In the genomic region with DNA sequence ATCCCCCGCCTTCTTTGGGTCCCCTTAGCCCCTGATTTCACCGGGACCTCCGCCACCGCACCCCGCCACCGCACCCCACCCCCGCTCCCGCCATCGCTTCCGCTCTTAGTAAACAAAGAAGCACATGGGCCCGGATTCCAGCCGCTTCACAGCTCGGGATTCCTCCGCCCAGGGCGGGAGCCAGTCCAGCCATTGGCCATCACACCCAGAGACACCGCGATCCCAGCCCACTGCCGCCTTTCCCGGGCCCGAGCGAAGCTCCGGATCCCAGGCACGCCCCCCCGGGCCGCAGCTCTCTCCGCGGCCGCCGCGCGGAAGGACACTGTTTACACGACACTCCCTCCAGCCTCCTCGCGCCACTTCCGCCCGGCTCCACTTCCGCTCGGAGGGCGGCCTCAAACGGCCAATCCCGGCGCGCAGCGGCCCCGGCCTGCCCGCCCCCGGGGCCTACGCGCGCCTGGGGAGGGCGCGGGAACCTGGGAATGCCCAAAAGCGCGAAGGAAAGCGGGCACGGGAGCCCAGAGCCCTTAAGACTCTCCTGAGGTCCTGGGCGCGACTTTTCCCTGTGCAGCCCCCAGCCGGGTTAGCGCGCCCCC, we compare ENCODE assay signal across 8 cellular contexts. TPM values are rescaled to one million over a fixed set of nuclear protein-coding genes. Genes with fewer than 3 reads are reported as not detected.
DNase-seq lines count a peak whose midpoint lies in the region; ATAC-seq and TF ChIP-seq lines count a peak whose summit lies in the region.

No MANE protein-coding gene starts in this region.

- TF ChIP-seq CTCF in brain (conservative IDR thresholded peaks at IDR 0.05): no peak
- no peak for TF ChIP-seq CTCF in sigmoid colon (IDR thresholded peaks at IDR 0.05)

- peaks cover 31 to 71% (median 43%) of the 10 kb centered on the region in 4 donors for H3K36me3 ChIP-seq in sigmoid colon

- H3K4me1 Mint-ChIP-seq in brain: peaks cover 40% of the 10 kb centered on the region

- 0 to 1% methylated on average over 61 of the region's 61 CpGs for WGBS in sigmoid colon, 2 donors

- H3K27ac ChIP-seq in sigmoid colon: peak overlapping the region; percentile 95 to 99 (median 97)

- H3K9me3 Mint-ChIP-seq in brain: peaks cover 0 to 2% (median 0%) of the 10 kb centered on the region in 5 experiments

- peak overlapping the region; percentile 91 for H3K4me3 ChIP-seq in iPS-11a (ENCODE audit: low read depth, low read length)
- peak overlapping the region; percentile 66 to 89 (median 82) for H3K4me3 ChIP-seq in sigmoid colon

- peak; percentile 67 for ATAC-seq in HG03045 (IDR thresholded peaks at IDR 0.05; ENCODE audit: unreplicated experiment)

- DNase-seq in SIG-M5 treated with dmso at 0.1 percent for 504 hours (lab: John Stamatoyannopoulos, UW; ENCODE audit: unreplicated experiment) (peak; percentile 88), SIG-M5 (lab: John Stamatoyannopoulos, UW) (no peak), NCI-H2081 treated with DMSO at 0.1 percent for 48 hours (lab: John Stamatoyannopoulos, UW) (peak; percentile 91), UCSD-AML1 (lab: John Stamatoyannopoulos, UW; ENCODE audit: unreplicated experiment) (peak; percentile 87), sigmoid colon (peak; percentile 97)

- H3K27ac Mint-ChIP-seq in brain: peak overlapping the region; percentile 79 to 99 (median 96)

- H3K9me3 ChIP-seq in sigmoid colon: no peaks in the 10 kb centered on the region

- no peaks in the 10 kb centered on the region for H3K27me3 ChIP-seq in sigmoid colon

- peak in 1 of 4 donors; percentile 62 for TF ChIP-seq EP300 in sigmoid colon (IDR thresholded peaks at IDR 0.05)

- H3K27me3 Mint-ChIP-seq in brain: peaks cover 14% of the 10 kb centered on the region

- peaks cover 64% of the 10 kb centered on the region for H3K36me3 Mint-ChIP-seq in brain

- intact Hi-C loops in sigmoid colon (cut with DNase I): loop anchor here (1.0 to 2.0 kb wide), 4 partner anchors 12 to 51 kb away; a partner anchor contains a TSS

- peak overlapping the region; percentile 92 to 98 (median 95) for H3K4me3 Mint-ChIP-seq in brain

- peaks cover 0 to 41% (median 25%) of the 10 kb centered on the region in 4 donors for H3K4me1 ChIP-seq in sigmoid colon

- TF ChIP-seq POLR2A in sigmoid colon (IDR thresholded peaks at IDR 0.05): no peak

RNA-seq across cellular contexts. Expression of a gene that starts 0.7 kb away (rescaled TPM):
- polyA plus RNA-seq in brain (ENCODE audit: insufficient read depth, low read depth, low replicate concordance) (233 TPM), sigmoid colon (10 to 100 TPM; 29.6 to 99.3 (median 32.4) TPM)
- 10 to 100 TPM; 30.7 to 43.6 (median 37.4) TPM for total RNA-seq in sigmoid colon

RNA-seq across cellular contexts. Expression of a gene that starts 0.9 kb away (rescaled TPM):
- polyA plus RNA-seq in brain (ENCODE audit: insufficient read depth, low read depth, low replicate concordance) (27.2 TPM), sigmoid colon (10 to 100 TPM; 14.6 to 17.3 (median 16.2) TPM)
- 10 to 100 TPM; 18.1 to 26.6 (median 20.8) TPM for total RNA-seq in sigmoid colon

RNA-seq across cellular contexts. Expression of a gene that starts 11.7 kb away (rescaled TPM):
- polyA plus RNA-seq in brain (ENCODE audit: insufficient read depth, low read depth, low replicate concordance) (247 TPM), sigmoid colon (10 to 100 TPM; 80.2 to 91.3 (median 87.1) TPM)
- 10 to 100 TPM; 58.4 to 87.4 (median 68.4) TPM for total RNA-seq in sigmoid colon

RNA-seq across cellular contexts. Expression of a gene that starts 18.6 kb away (rescaled TPM):
- polyA plus RNA-seq in brain (ENCODE audit: insufficient read depth, low read depth, low replicate concordance) (124 TPM), sigmoid colon (10 to 100 TPM; 18.0 to 37.8 (median 18.7) TPM)
- total RNA-seq in sigmoid colon: 10 to 100 TPM; 56.6 to 87.8 (median 65.2) TPM

RNA-seq across cellular contexts. Expression of a gene that starts 18.9 kb away (rescaled TPM):
- polyA plus RNA-seq in brain (ENCODE audit: insufficient read depth, low read depth, low replicate concordance) (19.5 TPM), sigmoid colon (10 to 100 TPM in 1 of 3 donors, 1 to 10 TPM in 2; 4.4 to 14.2 (median 5.4) TPM)
- total RNA-seq in sigmoid colon: 10 to 100 TPM; 13.9 to 26.6 (median 15.5) TPM
